In the genomic region with DNA sequence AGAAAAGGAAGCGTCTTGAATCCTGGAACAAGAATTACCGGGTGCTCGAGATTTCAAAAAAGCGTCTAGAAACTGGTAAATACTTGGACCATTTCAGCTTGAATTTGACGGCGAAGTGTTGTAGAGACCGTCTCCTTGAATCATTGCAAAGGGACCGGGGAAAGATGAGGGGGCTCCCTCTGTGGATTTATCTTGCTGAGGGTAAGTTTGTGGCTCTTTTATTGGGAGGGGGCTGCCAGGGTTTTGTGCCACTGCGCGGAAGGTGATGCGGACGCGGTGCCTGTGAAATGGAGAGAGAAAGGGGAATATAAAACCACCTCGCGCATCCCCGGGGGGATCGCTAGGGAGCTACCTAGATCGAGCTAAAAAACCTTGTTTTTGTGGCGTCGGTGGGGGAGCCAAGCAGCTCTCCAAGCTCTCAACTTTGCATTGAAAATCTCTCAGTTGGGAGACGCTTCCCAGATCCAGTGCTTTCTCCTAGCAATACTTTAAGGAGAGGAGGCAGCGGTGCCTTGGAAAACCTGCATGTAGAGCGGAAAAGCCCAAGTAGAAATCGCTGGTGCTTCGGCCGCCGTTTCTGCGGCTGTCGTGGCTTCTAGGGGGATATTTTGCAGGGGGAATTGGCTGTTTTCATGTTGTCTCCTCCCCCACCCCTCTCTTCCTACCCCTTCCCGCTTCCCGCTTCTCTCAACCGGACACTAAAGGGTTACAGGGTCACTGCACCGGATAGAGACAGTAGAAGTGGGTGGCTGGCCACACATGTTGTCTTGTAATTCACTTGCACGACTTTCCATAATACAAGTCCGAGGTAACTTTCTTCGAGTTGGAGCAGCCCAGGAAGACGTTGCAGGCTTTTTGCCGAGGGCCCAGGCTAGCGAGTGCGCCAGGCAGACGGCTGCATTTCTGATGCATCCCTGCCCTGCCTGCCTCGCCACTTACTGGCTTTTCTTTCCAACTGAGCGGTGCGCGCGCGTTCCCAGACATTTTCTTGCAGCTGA, we compare ENCODE assay signal across 8 cellular contexts.
DNase-seq lines count a peak whose midpoint lies in the region; ATAC-seq and TF ChIP-seq lines count a peak whose summit lies in the region.

No MANE protein-coding gene starts in this region.

- H3K4me3 ChIP-seq in breast epithelium, result peak overlapping the region; percentile 44 to 67 (median 50)
- H3K4me3 ChIP-seq in skin epidermis, result peak overlapping the region in 4 of 7 experiments; percentile 1 to 34 (median 6)

- TF ChIP-seq CTCF in breast epithelium (IDR thresholded peaks at IDR 0.05), result no peak

- no peak overlapping the region for H3K27ac Mint-ChIP-seq in stimulated activated naive CD8-positive, alpha-beta T cell treated with anti-CD3 and anti-CD28 coated beads, Interleukin-15, Interleukin-2, amounts not matched to agents 100 ng/mL and 50 ng/mL, for 24 hours
- H3K27ac Mint-ChIP-seq in immature natural killer cell, result no peak overlapping the region
- H3K27ac Mint-ChIP-seq in T-helper 17 cell, result no peak overlapping the region

- H3K27me3 Mint-ChIP-seq in stimulated activated naive CD8-positive, alpha-beta T cell treated with anti-CD3 and anti-CD28 coated beads, Interleukin-15, Interleukin-2, amounts not matched to agents 100 ng/mL and 50 ng/mL, for 24 hours, result peaks cover 30% of the 10 kb centered on the region
- H3K27me3 Mint-ChIP-seq in immature natural killer cell (ENCODE audit: low read depth in 3 of 3) (peaks cover 4 to 11% (median 6%) of the 10 kb centered on the region in 3 donors), T-helper 17 cell (peaks cover 5% of the 10 kb centered on the region)

- H3K36me3 Mint-ChIP-seq in stimulated activated naive CD8-positive, alpha-beta T cell treated with anti-CD3 and anti-CD28 coated beads, Interleukin-15, Interleukin-2, amounts not matched to agents 100 ng/mL and 50 ng/mL, for 24 hours (ENCODE audit: low read depth), result no peaks in the 10 kb centered on the region
- H3K36me3 Mint-ChIP-seq in immature natural killer cell, result no peaks in the 10 kb centered on the region
- no peaks in the 10 kb centered on the region for H3K36me3 Mint-ChIP-seq in T-helper 17 cell (ENCODE audit: low read depth)

- DNase-seq in stimulated activated naive CD8-positive, alpha-beta T cell treated with anti-CD3 and anti-CD28 coated beads, Interleukin-15, Interleukin-2, amounts not matched to agents 100 U/mL and 50 U/mL, for 24 hours, result no peak
- no peak for DNase-seq in breast epithelium (ENCODE audit: low spot score in 2 of 2)
- no peak for DNase-seq in immature natural killer cell
- DNase-seq in HUDEP-2 (lab: John Stamatoyannopoulos, UW; ENCODE audit: unreplicated experiment in 76 of 76), result no peak
- no peak for DNase-seq in T-helper 17 cell

- no peak for TF ChIP-seq POLR2A in breast epithelium (IDR thresholded peaks at IDR 0.05)

- no peaks in the 10 kb centered on the region for H3K27me3 ChIP-seq in breast epithelium

- no peaks in the 10 kb centered on the region for H3K9me3 ChIP-seq in breast epithelium
- H3K9me3 ChIP-seq in T-helper 17 cell (ENCODE audit: control insufficient read depth, low read length, poor library complexity, severe bottlenecking), result no peaks in the 10 kb centered on the region

- no peaks in the 10 kb centered on the region for H3K9me3 Mint-ChIP-seq in stimulated activated naive CD8-positive, alpha-beta T cell treated with anti-CD3 and anti-CD28 coated beads, Interleukin-15, Interleukin-2, amounts not matched to agents 100 ng/mL and 50 ng/mL, for 24 hours
- peaks cover 0 to 10% (median 6%) of the 10 kb centered on the region in 6 donors for H3K9me3 Mint-ChIP-seq in immature natural killer cell

- H3K27ac ChIP-seq in breast epithelium, result no peak overlapping the region
- no peak overlapping the region for H3K27ac ChIP-seq in skin epidermis

- no peaks in the 10 kb centered on the region for H3K36me3 ChIP-seq in breast epithelium

- peak overlapping the region; percentile 22 for H3K4me3 Mint-ChIP-seq in stimulated activated naive CD8-positive, alpha-beta T cell treated with anti-CD3 and anti-CD28 coated beads, Interleukin-15, Interleukin-2, amounts not matched to agents 100 ng/mL and 50 ng/mL, for 24 hours
- H3K4me3 Mint-ChIP-seq in immature natural killer cell (peak overlapping the region in 3 of 5 donors; percentile 24 to 69 (median 30)), T-helper 17 cell (no peak overlapping the region)

- H3K4me1 ChIP-seq in breast epithelium, result no peaks in the 10 kb centered on the region

- intact Hi-C loops in breast epithelium (cut with DNase I; ENCODE audit: low total_unique reads), result no loop called here

- H3K4me1 Mint-ChIP-seq in stimulated activated naive CD8-positive, alpha-beta T cell treated with anti-CD3 and anti-CD28 coated beads, Interleukin-15, Interleukin-2, amounts not matched to agents 100 ng/mL and 50 ng/mL, for 24 hours (ENCODE audit: low read depth), result peaks cover 6% of the 10 kb centered on the region
- H3K4me1 Mint-ChIP-seq in immature natural killer cell, result peaks cover 0 to 12% of the 10 kb centered on the region in 2 donors
- H3K4me1 Mint-ChIP-seq in T-helper 17 cell, result peaks cover 4% of the 10 kb centered on the region

- ATAC-seq in stimulated activated naive CD8-positive, alpha-beta T cell treated with anti-CD3 and anti-CD28 coated beads, Interleukin-15, Interleukin-2, amounts not matched to agents 100 U/mL and 50 U/mL, for 24 hours, result no peak
- ATAC-seq in T-helper 17 cell, result no peak
- ATAC-seq in HG02885 (IDR thresholded peaks at IDR 0.05; ENCODE audit: poor library complexity, unreplicated experiment), result no peak
